8 cellular contexts compared by ENCODE assay signal in the genomic region with DNA sequence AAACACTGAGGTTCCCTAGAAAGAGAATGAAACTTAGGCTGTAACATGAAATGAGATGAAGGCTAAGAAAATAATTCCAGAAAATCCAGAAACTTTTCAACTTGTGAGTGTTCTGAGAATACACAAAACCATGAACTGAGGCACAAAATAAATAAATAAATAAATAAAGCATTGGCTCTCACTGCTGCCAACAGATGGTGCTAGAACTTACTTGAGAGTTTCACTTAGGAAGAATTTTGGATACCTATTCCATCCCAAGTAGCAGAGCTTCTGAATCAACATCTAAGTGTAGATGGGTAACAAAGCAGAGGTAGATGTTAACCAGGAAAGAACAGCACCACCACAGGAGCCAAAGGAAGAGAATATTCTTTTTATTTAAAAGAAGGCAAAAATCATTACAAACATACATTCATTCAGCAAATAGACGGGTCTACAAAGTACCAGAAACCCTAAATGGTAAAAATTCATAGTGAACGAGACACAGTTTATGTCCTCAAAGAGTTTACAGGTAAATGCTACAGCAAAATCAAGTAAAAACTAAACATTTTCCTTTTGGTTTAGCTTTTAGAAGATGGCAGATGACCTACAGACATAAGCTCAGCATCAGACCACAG. TPM values are rescaled to one million over a fixed set of nuclear protein-coding genes. Genes with fewer than 3 reads are reported as not detected.
DNase-seq lines count a peak whose midpoint lies in the region; ATAC-seq and TF ChIP-seq lines count a peak whose summit lies in the region.

No MANE protein-coding gene starts in this region.

- TF ChIP-seq CTCF in MM.1S (IDR thresholded peaks at IDR 0.05; ENCODE audit: low read length) (peak; percentile 37), neural progenitor cell (IDR thresholded peaks at IDR 0.05) (peak; percentile 58)

- H3K4me2 ChIP-seq in MM.1S (ENCODE audit: low read depth, low read length) (no peak overlapping the region), neural progenitor cell (no peak overlapping the region)

- H3K27ac Mint-ChIP-seq in neural progenitor cell = no peak overlapping the region

- no peak overlapping the region for H3K4me3 ChIP-seq in MM.1S (ENCODE audit: low read length)
- no peak overlapping the region for H3K4me3 ChIP-seq in neural progenitor cell

- H3F3A ChIP-seq in MM.1S (ENCODE audit: insufficient read depth, low read length) (no peaks in the 10 kb centered on the region), neural progenitor cell (ENCODE audit: low read depth) (no peaks in the 10 kb centered on the region)

- no peaks in the 10 kb centered on the region for H3K27me3 Mint-ChIP-seq in neural progenitor cell (ENCODE audit: insufficient read depth, low read depth)

- peaks cover 16% of the 10 kb centered on the region for H3K4me1 Mint-ChIP-seq in neural progenitor cell

- H3K79me2 ChIP-seq in MM.1S (ENCODE audit: low read length) (no peaks in the 10 kb centered on the region), neural progenitor cell (ENCODE audit: low read depth) (no peaks in the 10 kb centered on the region)

- no peaks in the 10 kb centered on the region for H3K9me3 ChIP-seq in MM.1S (replicated peaks; ENCODE audit: insufficient read depth, low read length)
- H3K9me3 ChIP-seq in neural progenitor cell (ENCODE audit: low read depth) = no peaks in the 10 kb centered on the region

- H3K9ac ChIP-seq in MM.1S (ENCODE audit: low read length) (no peak overlapping the region), neural progenitor cell (no peak overlapping the region)

- H3K27ac ChIP-seq in MM.1S (ENCODE audit: low read length) (no peak overlapping the region), neural progenitor cell (no peak overlapping the region)

- H3K9me2 ChIP-seq in MM.1S (replicated peaks; ENCODE audit: insufficient read depth, low read length) = no peaks in the 10 kb centered on the region

- ATAC-seq in HG02623 (IDR thresholded peaks at IDR 0.05; ENCODE audit: unreplicated experiment) (no peak), GM18873 (IDR thresholded peaks at IDR 0.05; ENCODE audit: low FRiP score, unreplicated experiment) (no peak)

- no peaks in the 10 kb centered on the region for H3K9me3 Mint-ChIP-seq in neural progenitor cell

- H3K4me3 Mint-ChIP-seq in neural progenitor cell = no peak overlapping the region

- H3K27me3 ChIP-seq in MM.1S (replicated peaks; ENCODE audit: insufficient read depth, low read length) (no peaks in the 10 kb centered on the region), neural progenitor cell (no peaks in the 10 kb centered on the region)

- no peak overlapping the region for H2AFZ ChIP-seq in MM.1S (ENCODE audit: low read length)
- H2AFZ ChIP-seq in neural progenitor cell (replicated peaks) = no peak overlapping the region

- H3K4me1 ChIP-seq in MM.1S (ENCODE audit: low read length) (no peaks in the 10 kb centered on the region), neural progenitor cell (peaks cover 7% of the 10 kb centered on the region)

- H3K36me3 ChIP-seq in MM.1S (replicated peaks; ENCODE audit: insufficient read depth, low read length) = no peaks in the 10 kb centered on the region
- no peaks in the 10 kb centered on the region for H3K36me3 ChIP-seq in neural progenitor cell

- peak; percentile 59 for DNase-seq in ELR (ENCODE audit: low read depth)
- DNase-seq in MM.1S = no peak
- DNase-seq in cerebellar cortex (ENCODE audit: low spot score) = peak; percentile 28
- peak; percentile 39 for DNase-seq in neural progenitor cell (ENCODE audit: low spot score)
- no peak for DNase-seq in COR-L47 (lab: John Stamatoyannopoulos, UW)
- no peak for DNase-seq in cerebellum (ENCODE audit: low spot score)

- H3K36me3 Mint-ChIP-seq in neural progenitor cell = peaks cover 2% of the 10 kb centered on the region

- no peaks in the 10 kb centered on the region for H4K20me1 ChIP-seq in MM.1S (ENCODE audit: insufficient read depth, low read length)
- H4K20me1 ChIP-seq in neural progenitor cell (ENCODE audit: low read depth) = no peaks in the 10 kb centered on the region

RNA-seq across cellular contexts. Expression of a gene that starts 16.7 kb away (rescaled TPM):
- 9.8 and 17.0 TPM in 2 replicates for total RNA-seq in neural progenitor cell (ENCODE audit: low replicate concordance)
- total RNA-seq in cerebellum = 170 TPM

Comparison
In these comparisons a context has a peak if more than half of its experiments do, and no peak if none do; other contexts are left out.
1. DNase-seq: peak in ELR (single experiment), cerebellar cortex (single experiment) and neural progenitor cell (single experiment); none in MM.1S (single experiment), COR-L47 (single experiment) and cerebellum (single experiment).